37 cellular contexts compared by ENCODE assay signal in genomic region chr2:52776571-52776970, GRCh38.
"Had no signal": no experiment of that assay in that cellular context is flagged by ENCODE, and none has a peak within 500 bp of the region (broad histone marks: within the 10 kb centered on the region; RNA-seq: fewer than 3 reads in every experiment).

No MANE protein-coding gene starts in this region.

- ATAC-seq: activated CD8-positive, alpha-beta T cell treated with anti-CD3 and anti-CD28 coated beads for 36 hours; activated naive CD4-positive, alpha-beta T cell treated with anti-CD3 and anti-CD28 coated beads, Interleukin-2, amount 50 U/mL, for 72 hours; activated T-cell treated with anti-CD3 and anti-CD28 coated beads, Interleukin-2, amount 50 U/mL, for 4 hours; activated T-cell treated with anti-CD3 and anti-CD28 coated beads, Interleukin-2, amount 50 U/mL, for 72 hours; activated T-helper 17 cell treated with anti-CD3 and anti-CD28 coated beads, Interleukin-2, amount 50 U/mL, for 72 hours; body of pancreas had no signal

- H3K4me3 ChIP-seq: adrenal gland, body of pancreas, cardiac muscle cell had no signal

- H3K27me3 ChIP-seq: adrenal gland, body of pancreas, brain microvascular endothelial cell, cardiac muscle cell had no signal

- H3K4me1 Mint-ChIP-seq: activated B cell treated with CpG ODN at 0.5 μM for 24 hours; activated CD4-positive, alpha-beta T cell treated with anti-CD3 and anti-CD28 coated beads, Interleukin-2, amount 10 ng/mL, durations not matched to agents 24 days and 14 days; activated naive CD8-positive, alpha-beta T cell treated with anti-CD3 and anti-CD28 coated beads for 36 hours; activated T-helper 17 cell treated with anti-CD3 and anti-CD28 coated beads, Interleukin-2, amount 50 U/mL, for 72 hours; central memory CD8-positive, alpha-beta T cell had no signal

- H3K9me3 Mint-ChIP-seq: activated B cell treated with CpG ODN at 0.5 μM for 24 hours; activated T-helper 17 cell treated with anti-CD3 and anti-CD28 coated beads, Interleukin-2, amount 50 U/mL, for 72 hours had no signal

- H3K36me3 ChIP-seq: adrenal gland, brain microvascular endothelial cell, cardiac muscle cell had no signal

- DNase-seq: activated B cell treated with CpG ODN at 0.5 μM for 24 hours; activated CD4-positive, alpha-beta memory T cell treated with anti-CD3 and anti-CD28 coated beads for 36 hours; activated CD4-positive, alpha-beta T cell treated with anti-CD3 and anti-CD28 coated beads for 4 hours; activated CD4-positive, alpha-beta T cell treated with anti-CD3 and anti-CD28 coated beads, Interleukin-2, amount 10 ng/mL, durations not matched to agents 24 days and 14 days; activated CD4-positive, alpha-beta T cell treated with anti-CD3 and anti-CD28 coated beads, Interleukin-2, amount 50 U/mL, for 1 hour; activated CD4-positive, alpha-beta T cell treated with anti-CD3 and anti-CD28 coated beads, Interleukin-2, amount 50 U/mL, for 4 hours; activated CD4-positive, CD25-positive, alpha-beta regulatory T cell treated with anti-CD3 and anti-CD28 coated beads, Interleukin-2, amount 50 U/mL, for 72 hours; activated CD8-positive, alpha-beta memory T cell treated with anti-CD3 and anti-CD28 coated beads, Interleukin-2, amount 50 U/mL, for 4 hours; activated CD8-positive, alpha-beta T cell treated with anti-CD3 and anti-CD28 coated beads for 36 hours; activated effector memory CD4-positive, alpha-beta T cell treated with anti-CD3 and anti-CD28 coated beads, Interleukin-2, amount 50 U/mL, for 16 hours; activated gamma-delta T cell treated with Interleukin-2 at 50 U/mL for 16 hours; activated naive CD4-positive, alpha-beta T cell; activated naive CD4-positive, alpha-beta T cell treated with anti-CD3 and anti-CD28 coated beads for 36 hours; activated naive CD4-positive, alpha-beta T cell treated with anti-CD3 and anti-CD28 coated beads, Interleukin-2, amount 50 U/mL, for 16 hours; activated naive CD8-positive, alpha-beta T cell treated with anti-CD3 and anti-CD28 coated beads for 36 hours; activated T-cell treated with anti-CD3 and anti-CD28 coated beads for 4 hours; activated T-cell treated with anti-CD3 and anti-CD28 coated beads, Interleukin-2, amount 50 U/mL, for 1 hour; activated T-cell treated with anti-CD3 and anti-CD28 coated beads, Interleukin-2, amount 50 U/mL, for 4 hours; activated T-cell treated with anti-CD3 and anti-CD28 coated beads, Interleukin-2, amount 50 U/mL, for 72 hours; adrenal gland; amniotic stem cell; aorta; body of pancreas; brain microvascular endothelial cell; caudate nucleus; SW 1271; T-helper 1 cell; T-helper 2 cell; T-helper 9 cell had no signal

- H3K36me3 Mint-ChIP-seq: activated CD4-positive, alpha-beta memory T cell treated with anti-CD3 and anti-CD28 coated beads for 36 hours; activated naive CD8-positive, alpha-beta T cell treated with anti-CD3 and anti-CD28 coated beads for 36 hours had no signal

- H3K4me3 Mint-ChIP-seq: activated B cell treated with CpG ODN at 0.5 μM for 24 hours; activated CD4-positive, alpha-beta memory T cell treated with anti-CD3 and anti-CD28 coated beads for 36 hours; activated CD4-positive, alpha-beta T cell treated with anti-CD3 and anti-CD28 coated beads, Interleukin-2, amount 10 ng/mL, durations not matched to agents 24 days and 14 days; activated CD8-positive, alpha-beta T cell treated with anti-CD3 and anti-CD28 coated beads for 36 hours; activated naive CD4-positive, alpha-beta T cell treated with anti-CD3 and anti-CD28 coated beads for 36 hours; activated naive CD8-positive, alpha-beta T cell treated with anti-CD3 and anti-CD28 coated beads for 36 hours; activated T-cell treated with anti-CD3 and anti-CD28 coated beads, Interleukin-2, amount 50 U/mL, for 4 hours; activated T-cell treated with anti-CD3 and anti-CD28 coated beads, Interleukin-2, amount 50 U/mL, for 72 hours; activated T-helper 1 cell treated with anti-CD3 and anti-CD28 coated beads, Interleukin-12 subunit alpha, Interleukin-12 subunit beta, Interleukin-2, Interleukin-4 antibody, amounts not matched to agents 30 ng/mL and 10 ng/mL and 1 ng/mL, durations not matched to agents 14 hours and 24 hours and 36 hours; activated T-helper 17 cell treated with anti-CD3 and anti-CD28 coated beads, Interleukin-2, amount 50 U/mL, for 72 hours; central memory CD8-positive, alpha-beta T cell; T-helper 1 cell treated with Interleukin-12 subunit alpha and Interleukin-12 subunit beta and Interleukin-4 antibody, amounts not matched to agents 30 μg/mL and 1 μg/mL, for 36 hours; T-helper 2 cell treated with Interferon-gamma antibody and Interleukin-4, amounts not matched to agents 5 μg/mL and 100 μg/mL, for 36 hours had no signal

- H3K9me3 ChIP-seq: adrenal gland, body of pancreas had no signal

- H3K27ac ChIP-seq: adrenal gland, body of pancreas, brain microvascular endothelial cell, cardiac muscle cell, VCaP had no signal

- H3K27ac Mint-ChIP-seq: activated B cell treated with CpG ODN at 0.5 μM for 24 hours; activated CD4-positive, alpha-beta memory T cell treated with anti-CD3 and anti-CD28 coated beads for 36 hours; activated CD4-positive, alpha-beta T cell treated with anti-CD3 and anti-CD28 coated beads, Interleukin-2, amount 10 ng/mL, durations not matched to agents 24 days and 14 days; activated CD8-positive, alpha-beta T cell treated with anti-CD3 and anti-CD28 coated beads for 36 hours; activated naive CD4-positive, alpha-beta T cell treated with anti-CD3 and anti-CD28 coated beads for 36 hours; activated naive CD4-positive, alpha-beta T cell treated with anti-CD3 and anti-CD28 coated beads, Interleukin-2, amount 50 U/mL, for 72 hours; activated naive CD8-positive, alpha-beta T cell treated with anti-CD3 and anti-CD28 coated beads for 36 hours; activated T-cell treated with anti-CD3 and anti-CD28 coated beads, Interleukin-2, amount 50 U/mL, for 72 hours; activated T-helper 1 cell treated with anti-CD3 and anti-CD28 coated beads, Interleukin-12 subunit alpha, Interleukin-12 subunit beta, Interleukin-2, Interleukin-4 antibody, amounts not matched to agents 30 ng/mL and 10 ng/mL and 1 ng/mL, durations not matched to agents 14 hours and 24 hours and 36 hours; activated T-helper 17 cell treated with anti-CD3 and anti-CD28 coated beads, Interleukin-2, amount 50 U/mL, for 72 hours; T-helper 1 cell treated with Interleukin-12 subunit alpha and Interleukin-12 subunit beta and Interleukin-4 antibody, amounts not matched to agents 30 μg/mL and 1 μg/mL, for 36 hours; T-helper 2 cell treated with Interferon-gamma antibody and Interleukin-4, amounts not matched to agents 5 μg/mL and 100 μg/mL, for 36 hours had no signal

- H3K27me3 Mint-ChIP-seq: activated B cell treated with CpG ODN at 0.5 μM for 24 hours; activated CD4-positive, alpha-beta memory T cell treated with anti-CD3 and anti-CD28 coated beads for 36 hours; activated CD4-positive, alpha-beta T cell treated with anti-CD3 and anti-CD28 coated beads, Interleukin-2, amount 10 ng/mL, durations not matched to agents 24 days and 14 days; activated CD8-positive, alpha-beta T cell treated with anti-CD3 and anti-CD28 coated beads for 36 hours; activated naive CD8-positive, alpha-beta T cell treated with anti-CD3 and anti-CD28 coated beads for 36 hours; activated T-helper 17 cell treated with anti-CD3 and anti-CD28 coated beads, Interleukin-2, amount 50 U/mL, for 72 hours; central memory CD8-positive, alpha-beta T cell had no signal

- H3K4me1 ChIP-seq: adrenal gland, body of pancreas had no signal
